In genomic region chr1:151459331-151460046, GRCh38 we compare ENCODE assay signal across 8 cellular contexts. TPM values are rescaled to one million over a fixed set of nuclear protein-coding genes. Genes with fewer than 3 reads are reported as not detected.
DNase-seq lines count a peak whose midpoint lies in the region; ATAC-seq, FAIRE-seq and TF ChIP-seq lines count a peak whose summit lies in the region.

POGZ (minus strand) TSS chr1:151459494; CDS start chr1:151442204, 17,290 bp downstream.

- H3K36me3 ChIP-seq in esophagus squamous epithelium = no peaks in the 10 kb centered on the region

- peak within 1 kb of the TSS; percentile 97 to 99 (median 98) for H3K27ac ChIP-seq in esophagus squamous epithelium

- FAIRE-seq in D721Med (lab: Jason Lieb, UNC) = no peak

- no peaks in the 10 kb centered on the region for H3K9me3 ChIP-seq in esophagus squamous epithelium

- H3K4me1 ChIP-seq in esophagus squamous epithelium = peaks cover 8 to 39% (median 23%) of the 10 kb centered on the region in 3 donors

- no peaks in the 10 kb centered on the region for H3K27me3 ChIP-seq in esophagus squamous epithelium

- TF ChIP-seq POLR2A in esophagus squamous epithelium (IDR thresholded peaks at IDR 0.05) = peak in 2 of 4 donors; percentile 20 to 53

- DNase-seq in D721Med (ENCODE audit: insufficient read length, low spot score) = peak; percentile 82
- peak; percentile 97 for DNase-seq in LHCN-M2 (ENCODE audit: low read depth)
- peak; percentile 97 for DNase-seq in RPMI7951 (ENCODE audit: low read depth)
- peak; percentile 87 for DNase-seq in activated T-helper 1 cell treated with Interleukin-2 at 50 U/mL for 16 hours (ENCODE audit: low read depth)
- DNase-seq in esophagus squamous epithelium (lab: John Stamatoyannopoulos, UW) = peak; percentile 91
- peak; percentile 98 for DNase-seq in myocyte (ENCODE audit: low read depth)
- DNase-seq in stimulated activated CD8-positive, alpha-beta memory T cell treated with anti-CD3 and anti-CD28 coated beads, Interleukin-7, amount 100 ng/mL, for 4 hours (ENCODE audit: low read depth in 2 of 2) = peak; percentile 90 to 91

- peak; percentile 66 for ATAC-seq in GM21737 (IDR thresholded peaks at IDR 0.05; ENCODE audit: unreplicated experiment)

- no peak for TF ChIP-seq CTCF in D721Med (IDR thresholded peaks at IDR 0.05; ENCODE audit: insufficient read depth, missing control alignments)
- no peak for TF ChIP-seq CTCF in esophagus squamous epithelium (IDR thresholded peaks at IDR 0.05)

- intact Hi-C loops in esophagus squamous epithelium (cut with DNase I) = no loop called here

- 18 to 20% methylated on average over 19 to 20 of the region's 30 CpGs for WGBS in esophagus squamous epithelium, 2 donors

- H3K4me3 ChIP-seq in esophagus squamous epithelium = peak within 1 kb of the TSS; percentile 78 to 98 (median 88)

RNA-seq across cellular contexts. Expression of gene POGZ, which starts in this region (rescaled TPM):
- 16.4 and 24.6 TPM in 2 replicates for total RNA-seq in LHCN-M2 (2014; rRNA removed)
- polyA plus RNA-seq in LHCN-M2 (2012) = 17.4 TPM
- total RNA-seq in RPMI7951 (2014; rRNA removed; shearing (Covaris generic)) = 9.5 and 13.5 TPM in 2 replicates
- 10 to 100 TPM; 16.1 to 45.6 (median 30.4) TPM for total RNA-seq in esophagus squamous epithelium
- 29.4 and 33.7 TPM in 2 replicates for total RNA-seq in myocyte
- 41.2 TPM for polyA plus RNA-seq in myocyte (2012)

Comparison
In these comparisons a context has a peak if more than half of its experiments do, and no peak if none do; other contexts are left out.
1. Peak in every context shown above with its lines: DNase-seq, ATAC-seq, H3K4me3 ChIP-seq and H3K27ac ChIP-seq.